Comparison of ENCODE assay signal across 8 cellular contexts in genomic region chr9:97412628-97413382, GRCh38. TPM values are rescaled to one million over a fixed set of nuclear protein-coding genes. Genes with fewer than 3 reads are reported as not detected.
A peak's percentile ranks its signal among the peaks of the same experiment; 100 is the strongest.
DNase-seq lines count a peak whose midpoint lies in the region; ATAC-seq and TF ChIP-seq lines count a peak whose summit lies in the region.

No MANE protein-coding gene starts in this region.

- H3K36me3 Mint-ChIP-seq in HFFc6 (ENCODE audit: low read depth), result no peaks in the 10 kb centered on the region
- peaks cover 7% of the 10 kb centered on the region for H3K36me3 Mint-ChIP-seq in memory B cell

- ATAC-seq in memory B cell (ENCODE audit: low read depth), result peak; percentile 26
- ATAC-seq in upper lobe of right lung, result no peak

- H3K9me3 Mint-ChIP-seq in HFFc6 (no peaks in the 10 kb centered on the region), memory B cell (no peaks in the 10 kb centered on the region)

- H3K27ac ChIP-seq in duodenal mucosa (ENCODE audit: low read depth, low read length), result peak overlapping the region; percentile 73
- H3K27ac ChIP-seq in upper lobe of right lung, result peak overlapping the region; percentile 86

- H3K4me1 ChIP-seq in duodenal mucosa (ENCODE audit: control insufficient read depth in 1 of 2, insufficient read depth in 2 of 2, low read length in 2 of 2) (peaks cover 26 to 40% of the 10 kb centered on the region in 2 donors), upper lobe of right lung (peaks cover 10% of the 10 kb centered on the region)

- peak overlapping the region; percentile 40 to 80 for H3K9ac ChIP-seq in duodenal mucosa (ENCODE audit: low read depth in 1 of 2, low read length in 2 of 2)

- H3K9me3 ChIP-seq in duodenal mucosa (ENCODE audit: control insufficient read depth in 1 of 2, low read length in 2 of 2) (peaks cover 0 to 2% of the 10 kb centered on the region in 2 donors), upper lobe of right lung (no peaks in the 10 kb centered on the region)

- H3K27ac Mint-ChIP-seq in HFFc6 (peak overlapping the region; percentile 54), memory B cell (peak overlapping the region; percentile 65)

- TF ChIP-seq CTCF in HFFc6 (IDR thresholded peaks at IDR 0.05), result no peak
- no peak for TF ChIP-seq CTCF in upper lobe of right lung (IDR thresholded peaks at IDR 0.05)

- peak overlapping the region; percentile 91 for H3K4me3 Mint-ChIP-seq in HFFc6
- H3K4me3 Mint-ChIP-seq in memory B cell, result peak overlapping the region; percentile 73

- H3K27me3 ChIP-seq in duodenal mucosa (ENCODE audit: control insufficient read depth in 1 of 2, insufficient read depth in 2 of 2, low read length in 2 of 2) (no peaks in the 10 kb centered on the region), upper lobe of right lung (no peaks in the 10 kb centered on the region)

- H3K36me3 ChIP-seq in duodenal mucosa (ENCODE audit: control insufficient read depth in 1 of 2, insufficient read depth in 2 of 2, low read length in 2 of 2) (no peaks in the 10 kb centered on the region), upper lobe of right lung (no peaks in the 10 kb centered on the region)

- H3K4me1 Mint-ChIP-seq in HFFc6 (ENCODE audit: low read depth), result peaks cover 12% of the 10 kb centered on the region
- peaks cover 28% of the 10 kb centered on the region for H3K4me1 Mint-ChIP-seq in memory B cell

- intact Hi-C loops in upper lobe of right lung (cut with DNase I), result no loop called here

- H3K4me3 ChIP-seq in duodenal mucosa (ENCODE audit: low read depth in 1 of 2, low read length in 2 of 2) (peak overlapping the region; percentile 70 to 81), upper lobe of right lung (peak overlapping the region; percentile 99)

- H3K27me3 Mint-ChIP-seq in HFFc6 (ENCODE audit: insufficient read depth), result peaks cover 6% of the 10 kb centered on the region
- peaks cover 10% of the 10 kb centered on the region for H3K27me3 Mint-ChIP-seq in memory B cell

- DNase-seq in NCI-H1105 treated with DMSO at 0.1 percent for 48 hours (lab: John Stamatoyannopoulos, UW) (peak; percentile 31), NCI-H1105 (lab: John Stamatoyannopoulos, UW) (no peak), HFFc6 (no peak), OCI-M1 (lab: John Stamatoyannopoulos, UW) (peak; percentile 46), memory B cell (ENCODE audit: low spot score in 2 of 2) (peak in 1 of 2 donors; percentile 13), upper lobe of right lung (no peak), NCI-H187 treated with DMSO at 0.1 percent for 48 hours (lab: John Stamatoyannopoulos, UW) (no peak)

RNA-seq across cellular contexts. Expression of gene TDRD7, which starts 0.9 kb away (rescaled TPM):
- total RNA-seq in HFFc6 (2021; fragmentation: NEBNext Ultra II Directional; extraction: Animal tissue kit (Norgen Biotek cat#: 25700)), result 10 to 100 TPM in 2 of 6 experiments, 1 to 10 TPM in 4; 8.2 to 10.5 (median 9.0) TPM
- total RNA-seq in upper lobe of right lung, result 18.2 TPM

Comparison
In these comparisons a context has a peak if more than half of its experiments do, and no peak if none do; other contexts are left out.
1. DNase-seq: peak in NCI-H1105 treated with DMSO at 0.1 percent for 48 hours (single experiment) and OCI-M1 (single experiment); none in NCI-H1105 (single experiment), HFFc6 (single experiment), upper lobe of right lung (single experiment) and NCI-H187 treated with DMSO at 0.1 percent for 48 hours (single experiment).